ENCODE assay signal across 11 cellular contexts in the genomic region with DNA sequence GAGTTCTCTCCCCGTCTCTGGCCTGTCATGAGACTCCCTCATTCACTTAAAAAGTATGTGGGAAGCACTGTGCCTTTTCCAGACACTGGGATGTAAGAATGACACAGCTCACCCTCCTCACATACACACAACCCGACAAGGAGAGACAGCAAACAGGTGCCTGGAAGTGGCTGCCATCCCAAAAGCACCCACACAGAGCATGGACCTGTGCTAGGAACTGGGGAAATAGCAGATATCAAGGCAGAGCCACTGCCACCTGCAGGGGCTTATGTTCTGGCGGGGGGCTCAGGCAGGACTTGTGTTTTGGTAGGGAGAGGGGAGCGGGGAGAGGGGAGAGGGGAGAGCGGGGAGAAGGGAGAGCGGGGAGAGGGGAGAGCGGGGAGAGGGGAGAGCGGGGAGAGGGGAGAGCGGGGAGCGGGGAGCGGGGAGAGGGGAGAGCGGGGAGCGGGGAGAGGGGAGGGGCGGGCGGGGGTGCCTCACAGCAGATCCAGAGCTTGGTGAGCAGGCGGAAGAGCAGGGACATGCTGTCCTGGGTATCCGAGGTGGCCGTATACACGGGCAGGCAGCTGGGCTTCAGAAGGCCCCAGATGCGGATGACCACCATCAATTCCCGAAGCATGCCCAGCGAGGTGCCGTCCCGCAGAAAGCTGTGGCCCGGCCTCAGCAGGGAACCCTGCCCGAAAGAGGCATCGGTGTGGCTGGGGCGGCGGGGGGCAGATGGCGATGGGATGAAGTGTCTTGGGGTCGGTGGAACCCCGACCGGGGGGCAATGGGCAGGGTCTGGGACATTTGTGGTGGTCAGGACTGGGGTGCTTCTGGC. TPM values are rescaled to one million over a fixed set of nuclear protein-coding genes. Genes with fewer than 3 reads are reported as not detected.
DNase-seq lines count a peak whose midpoint lies in the region; ATAC-seq and TF ChIP-seq lines count a peak whose summit lies in the region.
"Had no signal": no experiment of that assay in that cellular context is flagged by ENCODE, and none has a peak within 500 bp of the region (broad histone marks: within the 10 kb centered on the region; RNA-seq: fewer than 3 reads in every experiment).

No MANE protein-coding gene starts in this region.

- in situ Hi-C loops in transverse colon (cut with MboI; ENCODE audit: low pct_ligation_motif_present in 1 of 4, low pct_unique_long_range_greater_than_20kb in 1 of 4, low sequenced_read_pairs in 3 of 4) = loop anchor here in 1 of 4 donors (25.0 kb wide), 1 partner anchor 116 kb away; a partner anchor contains a TSS

- peaks cover 5% of the 10 kb centered on the region for H3K4me1 Mint-ChIP-seq in T-helper 1 cell treated with Interleukin-12 subunit alpha and Interleukin-12 subunit beta and Interleukin-4 antibody, amounts not matched to agents 30 μg/mL and 1 μg/mL, for 36 hours (ENCODE audit: low read depth)

- no peaks in the 10 kb centered on the region for H4K20me1 ChIP-seq in hepatocyte (ENCODE audit: insufficient read depth, poor library complexity, severe bottlenecking)

- H3K9me3 ChIP-seq in left ventricle myocardium inferior (replicated peaks) = no peaks in the 10 kb centered on the region
- no peaks in the 10 kb centered on the region for H3K9me3 ChIP-seq in hepatocyte (ENCODE audit: low read depth)
- no peaks in the 10 kb centered on the region for H3K9me3 ChIP-seq in transverse colon
- H3K9me3 ChIP-seq: heart left ventricle had no signal

- H3K79me2 ChIP-seq in hepatocyte = no peaks in the 10 kb centered on the region

- peaks cover 41% of the 10 kb centered on the region for H3K4me1 ChIP-seq in left ventricle myocardium inferior
- no peaks in the 10 kb centered on the region for H3K4me1 ChIP-seq in hepatocyte (ENCODE audit: insufficient read depth)
- H3K4me1 ChIP-seq in transverse colon = peaks cover 12 to 25% (median 18%) of the 10 kb centered on the region in 4 donors

- no peaks in the 10 kb centered on the region for H3K9me2 ChIP-seq in hepatocyte (replicated peaks; ENCODE audit: insufficient read depth)

- 74% methylated on average over 10 of the region's 33 CpGs for WGBS in hepatocyte (ENCODE audit: low lambda C conversion rate, missing lambda C conversion rate)
- WGBS in transverse colon (ENCODE audit: low coverage in 1 of 2), 2 donors = 70 to 75% methylated on average over 2 to 23 of the region's 33 CpGs

- no peak for TF ChIP-seq EP300 in transverse colon (IDR thresholded peaks at IDR 0.05; ENCODE audit: low read depth)

- intact Hi-C loops in left ventricle myocardium inferior (cut with micrococcal nuclease) (no loop called here), left ventricle myocardium superior (cut with micrococcal nuclease) (no loop called here), transverse colon (cut with DNase I; ENCODE audit: low total_unique reads) (no loop called here), left cardiac atrium (cut with DNase I) (no loop called here)

- peaks cover 14% of the 10 kb centered on the region for H3K36me3 Mint-ChIP-seq in T-helper 1 cell treated with Interleukin-12 subunit alpha and Interleukin-12 subunit beta and Interleukin-4 antibody, amounts not matched to agents 30 μg/mL and 1 μg/mL, for 36 hours (ENCODE audit: low read depth)

- ATAC-seq in left ventricle myocardium superior (no peak), left cardiac atrium (no peak), GM19324 (IDR thresholded peaks at IDR 0.05; ENCODE audit: low FRiP score, unreplicated experiment) (no peak)

- H3K36me3 ChIP-seq in left ventricle myocardium inferior (peaks cover 31% of the 10 kb centered on the region), hepatocyte (replicated peaks; ENCODE audit: insufficient read depth, low read depth) (no peaks in the 10 kb centered on the region), transverse colon (peaks cover 0 to 14% (median 2%) of the 10 kb centered on the region in 4 donors)

- TF ChIP-seq POLR2A in transverse colon (IDR thresholded peaks at IDR 0.05) = no peak

- H3K27ac ChIP-seq in left ventricle myocardium inferior (replicated peaks) (peak overlapping the region; percentile 84), hepatocyte (peak overlapping the region; percentile 30), transverse colon (peak overlapping the region; percentile 73 to 89 (median 83))

- H3K4me3 Mint-ChIP-seq in T-helper 1 cell treated with Interleukin-12 subunit alpha and Interleukin-12 subunit beta and Interleukin-4 antibody, amounts not matched to agents 30 μg/mL and 1 μg/mL, for 36 hours = peak overlapping the region; percentile 77

- peak overlapping the region; percentile 45 for H3K4me3 ChIP-seq in left ventricle myocardium inferior
- no peak overlapping the region for H3K4me3 ChIP-seq in hepatocyte
- H3K4me3 ChIP-seq in transverse colon = no peak overlapping the region

- no peak for TF ChIP-seq CTCF in left ventricle myocardium inferior (IDR thresholded peaks at IDR 0.05; ENCODE audit: borderline replicate concordance)
- TF ChIP-seq CTCF in hepatocyte (IDR thresholded peaks at IDR 0.05; ENCODE audit: poor library complexity) = no peak
- TF ChIP-seq CTCF in transverse colon (IDR thresholded peaks at IDR 0.05) = no peak

- H2AFZ ChIP-seq in hepatocyte = no peak overlapping the region

- DNase-seq in left ventricle myocardium inferior = no peak
- no peak for DNase-seq in left ventricle myocardium superior
- DNase-seq in hepatocyte (ENCODE audit: low spot score) = no peak
- DNase-seq in transverse colon = no peak
- no peak for DNase-seq in medulla oblongata (ENCODE audit: extremely low spot score)
- no peak for DNase-seq in left cardiac atrium
- DNase-seq: activated T-cell treated with anti-CD3 and anti-CD28 coated beads, Interleukin-2, amount 50 U/mL, for 4 hours; NCI-H526 treated with DMSO at 0.1 percent for 48 hours had no signal

- H3K27ac Mint-ChIP-seq in T-helper 1 cell treated with Interleukin-12 subunit alpha and Interleukin-12 subunit beta and Interleukin-4 antibody, amounts not matched to agents 30 μg/mL and 1 μg/mL, for 36 hours = peak overlapping the region; percentile 86

- H3K27me3 Mint-ChIP-seq in T-helper 1 cell treated with Interleukin-12 subunit alpha and Interleukin-12 subunit beta and Interleukin-4 antibody, amounts not matched to agents 30 μg/mL and 1 μg/mL, for 36 hours (ENCODE audit: low read depth) = no peaks in the 10 kb centered on the region

- H3K9me3 Mint-ChIP-seq in T-helper 1 cell treated with Interleukin-12 subunit alpha and Interleukin-12 subunit beta and Interleukin-4 antibody, amounts not matched to agents 30 μg/mL and 1 μg/mL, for 36 hours = no peaks in the 10 kb centered on the region
- H3K9me3 Mint-ChIP-seq: activated T-cell treated with anti-CD3 and anti-CD28 coated beads, Interleukin-2, amount 50 U/mL, for 4 hours had no signal

- H3K27me3 ChIP-seq in left ventricle myocardium inferior (ENCODE audit: low read depth) = no peaks in the 10 kb centered on the region
- H3K27me3 ChIP-seq in hepatocyte = no peaks in the 10 kb centered on the region
- no peaks in the 10 kb centered on the region for H3K27me3 ChIP-seq in transverse colon
- H3K27me3 ChIP-seq: heart left ventricle had no signal

- peak overlapping the region; percentile 19 for H3K4me2 ChIP-seq in hepatocyte

RNA-seq across cellular contexts. Expression of a gene that starts 12.2 kb away (rescaled TPM):
- 200 TPM for total RNA-seq in left ventricle myocardium inferior
- total RNA-seq in left ventricle myocardium superior = 252 TPM
- 3.3 and 9.0 TPM in 2 replicates for total RNA-seq in hepatocyte
- polyA plus RNA-seq in hepatocyte = 8.2 and 11.2 TPM in 2 replicates
- total RNA-seq in transverse colon = 100 to 1,000 TPM; 147 to 368 (median 208) TPM
- 100 to 1,000 TPM; 277 to 861 TPM for total RNA-seq in left cardiac atrium

RNA-seq across cellular contexts. Expression of a gene that starts 19.6 kb away (rescaled TPM):
- total RNA-seq in left ventricle myocardium inferior = 0.58 TPM
- total RNA-seq in left ventricle myocardium superior = 1.5 TPM
- 0.83 and 1.2 TPM in 2 replicates for total RNA-seq in hepatocyte
- polyA plus RNA-seq in hepatocyte = 0.81 and 3.0 TPM in 2 replicates
- total RNA-seq in transverse colon = 1 to 10 TPM in 1 of 4 donors, under 1 TPM in 1, not detected in 2; 0.79 to 2.2 TPM
- total RNA-seq in left cardiac atrium = 1 to 10 TPM; 1.5 to 2.4 TPM
- total RNA-seq: activated T-cell treated with anti-CD3 and anti-CD28 coated beads, Interleukin-2, amount 50 U/mL, for 4 hours had no signal

RNA-seq across cellular contexts. Expression of a gene that starts 21.3 kb away (rescaled TPM):
- 19.4 TPM for total RNA-seq in left ventricle myocardium inferior
- total RNA-seq in left ventricle myocardium superior = 23.7 TPM
- 24.4 and 32.1 TPM in 2 replicates for total RNA-seq in hepatocyte
- polyA plus RNA-seq in hepatocyte = 80.9 and 111 TPM in 2 replicates
- total RNA-seq in transverse colon = 100 to 1,000 TPM in 1 of 4 donors, 10 to 100 TPM in 3; 58.1 to 158 (median 78.4) TPM
- total RNA-seq in left cardiac atrium = 10 to 100 TPM; 25.4 to 27.4 TPM

RNA-seq across cellular contexts. Expression of a gene that starts 21.6 kb away (rescaled TPM):
- not detected for total RNA-seq in left ventricle myocardium inferior
- not detected for total RNA-seq in left ventricle myocardium superior
- not detected in 2 replicates for total RNA-seq in hepatocyte
- polyA plus RNA-seq in hepatocyte = not detected in 2 replicates
- total RNA-seq in transverse colon = not detected
- total RNA-seq in left cardiac atrium = not detected
- total RNA-seq: activated T-cell treated with anti-CD3 and anti-CD28 coated beads, Interleukin-2, amount 50 U/mL, for 4 hours; heart left ventricle had no signal
- polyA plus RNA-seq: heart left ventricle had no signal

RNA-seq across cellular contexts. Expression of a gene that starts 30.9 kb away (rescaled TPM):
- total RNA-seq in left ventricle myocardium inferior (not detected), left ventricle myocardium superior (not detected), hepatocyte (not detected in 2 replicates), transverse colon (not detected), left cardiac atrium (not detected)
- polyA plus RNA-seq in hepatocyte = not detected in 2 replicates
- total RNA-seq: activated T-cell treated with anti-CD3 and anti-CD28 coated beads, Interleukin-2, amount 50 U/mL, for 4 hours had no signal

Comparison
In these comparisons a context has a peak if more than half of its experiments do, and no peak if none do; other contexts are left out.
1. H3K27ac ChIP-seq: peak in every context shown above with its lines; median percentile 84 in left ventricle myocardium inferior; 83 in transverse colon; 30 in hepatocyte.
2. RNA of a gene that starts 12.2 kb away (total RNA-seq): 277 to 861 TPM in left cardiac atrium, 252 TPM in left ventricle myocardium superior (single experiment), 147 to 368 TPM in transverse colon and 200 TPM in left ventricle myocardium inferior (single experiment); 3.3 to 9.0 TPM in hepatocyte; every median in the first group is over 10 times any median in the second.